Comparison of ENCODE assay signal across 32 cellular contexts in the genomic region with DNA sequence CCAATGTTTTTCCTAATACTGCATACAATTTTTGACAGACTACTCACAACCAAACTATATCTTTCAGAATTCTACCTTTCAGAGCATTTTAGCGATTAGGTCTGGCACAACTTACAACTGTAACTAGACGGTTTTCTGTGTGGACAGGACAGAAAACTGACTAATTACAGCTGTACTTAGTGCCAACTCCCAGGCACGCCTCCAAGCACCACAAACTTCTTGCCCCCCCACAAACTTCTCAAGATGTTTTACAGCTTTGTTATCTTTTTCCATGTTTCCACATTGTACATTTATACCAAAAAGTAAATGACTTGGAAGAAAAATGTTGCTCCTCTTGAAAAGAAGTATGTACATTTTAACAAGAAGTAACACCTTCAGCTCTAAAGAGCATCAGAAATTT. TPM values are rescaled to one million over a fixed set of nuclear protein-coding genes. Genes with fewer than 3 reads are reported as not detected.
DNase-seq lines count a peak whose midpoint lies in the region; ATAC-seq and TF ChIP-seq lines count a peak whose summit lies in the region.
"Had no signal": no experiment of that assay in that cellular context is flagged by ENCODE, and none has a peak within 500 bp of the region (broad histone marks: within the 10 kb centered on the region; RNA-seq: fewer than 3 reads in every experiment).

No MANE protein-coding gene starts in this region.

- CTCF ChIA-PET in PC-3 (lab: Charles Lee): no interaction called here

- ATAC-seq in PC-3: no peak
- ATAC-seq: activated CD8-positive, alpha-beta T cell treated with anti-CD3 and anti-CD28 coated beads for 36 hours; heart right ventricle; K562; T-helper 17 cell had no signal

- POLR2A ChIA-PET in PC-3 (lab: Charles Lee; ENCODE audit: unreplicated experiment): interaction anchor here (0.6 kb wide), 1 partner anchor 32 kb away, joined by 3 read pairs; no protein-coding TSS in a partner anchor

- TF ChIP-seq CTCF in AG10803 (conservative IDR thresholded peaks at IDR 0.05; ENCODE audit: low read length) (no peak), neutrophil (IDR thresholded peaks at IDR 0.05) (no peak), PC-3 (conservative IDR thresholded peaks at IDR 0.05; ENCODE audit: low read depth, low read length) (no peak)

- no peak overlapping the region for H3K4me3 ChIP-seq in AG10803 (ENCODE audit: low read length)
- H3K4me3 ChIP-seq in neutrophil (ENCODE audit: low read depth in 1 of 2, low read length in 1 of 2): peak overlapping the region in 1 of 2 experiments; percentile 27
- no peak overlapping the region for H3K4me3 ChIP-seq in PC-3 (ENCODE audit: low read length)
- H3K4me3 ChIP-seq: coronary artery, GM23248, heart right ventricle, K562, left ventricle myocardium inferior, right atrium auricular region, stomach, vagina had no signal

- BruUV-seq in PC-3 (replicated peaks; lab: Mats Ljungman, UMichigan): no TSS peak

- H3F3A ChIP-seq in PC-3 (ENCODE audit: low read length, unreplicated experiment): no peaks in the 10 kb centered on the region

- intact Hi-C loops in PC-3 (cut with micrococcal nuclease): no loop called here

- H3K27ac ChIP-seq in neutrophil (peak overlapping the region; percentile 99), PC-3 (ENCODE audit: low read length) (no peak overlapping the region)
- H3K27ac ChIP-seq: C4-2B, coronary artery, epithelial cell of prostate, GM23248, heart right ventricle, left ventricle myocardium inferior, right atrium auricular region, stomach, vagina had no signal

- H3K36me3 ChIP-seq in neutrophil (no peaks in the 10 kb centered on the region), PC-3 (ENCODE audit: low read depth, low read length) (no peaks in the 10 kb centered on the region)
- H3K36me3 ChIP-seq: heart right ventricle, left ventricle myocardium inferior, right atrium auricular region, stomach, vagina had no signal

- no peak overlapping the region for H3K9ac ChIP-seq in PC-3 (ENCODE audit: low read length)
- H3K9ac ChIP-seq: GM23248 had no signal

- DNase-seq in AG10803 (ENCODE audit: low read depth) (peak; percentile 39), EH (ENCODE audit: low read depth) (peak; percentile 31), astrocyte of the hippocampus (ENCODE audit: low read depth, low spot score) (peak; percentile 56), PC-3 (no peak), NCI-H82 treated with DMSO at 0.1 percent for 48 hours (lab: John Stamatoyannopoulos, UW; ENCODE audit: unreplicated experiment) (no peak), NCI-H1092 (lab: John Stamatoyannopoulos, UW) (no peak)
- DNase-seq: activated CD4-positive, CD25-positive, alpha-beta regulatory T cell treated with anti-CD3 and anti-CD28 coated beads, Interleukin-2, amount 50 U/mL, for 72 hours; activated CD8-positive, alpha-beta T cell treated with anti-CD3 and anti-CD28 coated beads for 36 hours; DND-41; effector CD8-positive, alpha-beta T cell; foreskin melanocyte; GM23248; heart right ventricle; HFFc6; left ventricle myocardium inferior; mesenchymal stem cell; MM.1S; NCI-H1436; NCI-H2081; NCI-H2227 treated with DMSO at 0.1 percent for 48 hours; NCI-H526 treated with DMSO at 0.1 percent for 48 hours; SHP77; stimulated activated CD4-positive, alpha-beta T cell treated with anti-CD3 and anti-CD28 coated beads, Interleukin-1b, Interleukin-23, amount 100 ng/mL, for 48 hours; stomach; T-helper 17 cell had no signal

- H3K4me1 ChIP-seq in neutrophil (ENCODE audit: control insufficient read depth in 1 of 2, insufficient read depth in 1 of 2, low read depth in 1 of 2, low read length in 1 of 2) (peaks cover 93 to 99% of the 10 kb centered on the region in 2 experiments), PC-3 (ENCODE audit: insufficient read depth, low read length) (no peaks in the 10 kb centered on the region)
- H3K4me1 ChIP-seq: right atrium auricular region had no signal

- no peak overlapping the region for H3K4me2 ChIP-seq in PC-3 (ENCODE audit: low read length)

- H3K79me2 ChIP-seq in PC-3 (ENCODE audit: low read length): no peaks in the 10 kb centered on the region

- H3K9me2 ChIP-seq in PC-3 (replicated peaks; ENCODE audit: low read length): no peaks in the 10 kb centered on the region

- H3K27me3 ChIP-seq in neutrophil (no peaks in the 10 kb centered on the region), PC-3 (ENCODE audit: low read length) (no peaks in the 10 kb centered on the region)
- H3K27me3 ChIP-seq: heart right ventricle, right atrium auricular region, stomach, vagina had no signal

- no peaks in the 10 kb centered on the region for H4K20me1 ChIP-seq in PC-3 (ENCODE audit: low read length)

- no peak overlapping the region for H2AFZ ChIP-seq in PC-3 (ENCODE audit: low read length)
- H2AFZ ChIP-seq: GM23248 had no signal

- H3K9me3 ChIP-seq in neutrophil (no peaks in the 10 kb centered on the region), PC-3 (ENCODE audit: low read length) (no peaks in the 10 kb centered on the region)
- H3K9me3 ChIP-seq: left ventricle myocardium inferior, right atrium auricular region, stomach, vagina had no signal

RNA-seq across cellular contexts. Expression of a gene that starts 13.8 kb away (rescaled TPM):
- 4.8 and 5.0 TPM in 2 replicates for total RNA-seq in PC-3 (2014; rRNA removed)

Comparison
In these comparisons a context has a peak if more than half of its experiments do, and no peak if none do; other contexts are left out.
1. DNase-seq: peak in AG10803 (single experiment), EH (single experiment) and astrocyte of the hippocampus (single experiment); none in PC-3 (single experiment), NCI-H82 treated with DMSO at 0.1 percent for 48 hours (single experiment) and NCI-H1092 (single experiment).